ENCODE assay signal across 17 cellular contexts in the genomic region with DNA sequence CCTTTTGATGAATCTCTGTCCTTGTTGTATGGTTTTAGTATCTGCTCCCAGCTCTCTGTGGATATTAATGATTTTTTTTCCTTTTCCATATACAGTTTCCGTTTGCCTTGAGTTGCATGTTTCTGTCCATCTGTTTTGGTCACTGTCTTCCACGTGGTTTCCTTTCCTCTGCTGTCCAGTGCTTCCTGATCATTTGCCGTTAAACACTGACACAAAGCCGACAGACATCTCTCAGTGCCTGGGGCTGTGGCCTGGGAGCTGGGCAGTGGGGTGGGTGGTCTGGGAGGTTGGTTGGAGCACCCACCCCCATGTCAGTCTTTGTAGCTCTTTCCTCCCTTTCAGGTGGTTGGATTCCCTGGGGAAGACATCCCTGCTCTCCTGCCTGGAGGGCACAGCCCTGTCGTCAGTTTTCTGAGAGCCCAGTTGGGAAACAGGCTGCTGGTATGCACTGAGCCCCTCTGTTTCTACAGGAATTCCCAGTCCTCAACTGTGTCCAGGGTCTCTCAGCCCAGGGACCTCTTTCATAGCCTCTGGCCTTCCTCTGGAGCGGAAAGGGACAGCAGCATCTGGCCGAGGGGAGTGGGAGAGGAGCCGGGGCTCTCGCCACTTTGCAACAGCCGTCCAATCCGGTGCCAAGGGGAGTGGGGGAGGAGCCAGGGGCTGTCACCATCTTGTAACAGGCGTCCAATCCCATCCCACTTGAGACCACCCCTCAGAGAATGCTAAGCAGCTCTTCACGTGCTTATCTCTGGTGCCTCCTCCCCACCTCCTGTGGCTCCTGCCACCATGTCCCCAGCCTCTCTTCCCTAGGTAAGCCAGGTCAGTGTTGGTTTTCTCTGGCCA.
"Had no signal": no experiment of that assay in that cellular context is flagged by ENCODE, and none has a peak within 500 bp of the region (broad histone marks: within the 10 kb centered on the region; RNA-seq: fewer than 3 reads in every experiment).

No MANE protein-coding gene starts in this region.

- H3K4me1 ChIP-seq: gastrocnemius medialis had no signal

- H3K27ac ChIP-seq: body of pancreas, coronary artery, gastrocnemius medialis, heart right ventricle, left ventricle myocardium inferior, thoracic aorta had no signal

- H3K27ac Mint-ChIP-seq: activated CD4-positive, alpha-beta memory T cell treated with anti-CD3 and anti-CD28 coated beads, Interleukin-2, amount 10 ng/mL, durations not matched to agents 7 days and 5 days; activated naive CD8-positive, alpha-beta T cell; stimulated activated effector memory CD8-positive, alpha-beta T cell treated with anti-CD3 and anti-CD28 coated beads, Interleukin-12 subunit alpha, Interleukin-12 subunit beta, amount 100 ng/mL, for 72 hours; T-helper 17 cell had no signal

- H3K9me3 Mint-ChIP-seq: activated CD4-positive, alpha-beta memory T cell treated with anti-CD3 and anti-CD28 coated beads, Interleukin-2, amount 10 ng/mL, durations not matched to agents 7 days and 5 days; central memory CD8-positive, alpha-beta T cell; naive thymus-derived CD8-positive, alpha-beta T cell; stimulated activated effector memory CD8-positive, alpha-beta T cell treated with anti-CD3 and anti-CD28 coated beads, Interleukin-12 subunit alpha, Interleukin-12 subunit beta, amount 100 ng/mL, for 72 hours had no signal

- H3K36me3 Mint-ChIP-seq: activated naive CD8-positive, alpha-beta T cell; naive thymus-derived CD8-positive, alpha-beta T cell; stimulated activated effector memory CD8-positive, alpha-beta T cell treated with anti-CD3 and anti-CD28 coated beads, Interleukin-12 subunit alpha, Interleukin-12 subunit beta, amount 100 ng/mL, for 72 hours had no signal

- ATAC-seq: body of pancreas; gastrocnemius medialis; heart right ventricle; naive thymus-derived CD8-positive, alpha-beta T cell; stimulated activated effector memory CD8-positive, alpha-beta T cell treated with anti-CD3 and anti-CD28 coated beads, Interleukin-12 subunit alpha, Interleukin-12 subunit beta, amount 100 ng/mL, for 72 hours; T-helper 17 cell had no signal

- H3K9me3 ChIP-seq: body of pancreas, gastrocnemius medialis, heart right ventricle, left ventricle myocardium inferior, thoracic aorta had no signal

- H3K4me3 Mint-ChIP-seq: activated CD4-positive, alpha-beta memory T cell treated with anti-CD3 and anti-CD28 coated beads, Interleukin-2, amount 10 ng/mL, durations not matched to agents 7 days and 5 days; activated naive CD8-positive, alpha-beta T cell; central memory CD8-positive, alpha-beta T cell; naive thymus-derived CD8-positive, alpha-beta T cell; stimulated activated effector memory CD8-positive, alpha-beta T cell treated with anti-CD3 and anti-CD28 coated beads, Interleukin-12 subunit alpha, Interleukin-12 subunit beta, amount 100 ng/mL, for 72 hours; T-helper 17 cell had no signal

- DNase-seq: activated CD4-positive, alpha-beta memory T cell treated with anti-CD3 and anti-CD28 coated beads, Interleukin-2, amount 10 ng/mL, durations not matched to agents 7 days and 5 days; activated CD4-positive, alpha-beta T cell treated with anti-CD3 and anti-CD28 coated beads for 4 hours; activated gamma-delta T cell; activated T-cell treated with anti-CD3 and anti-CD28 coated beads, Interleukin-2, amount 50 U/mL, for 48 hours; amniotic stem cell; body of pancreas; effector CD8-positive, alpha-beta T cell; gastrocnemius medialis; heart right ventricle; left ventricle myocardium inferior; naive thymus-derived CD8-positive, alpha-beta T cell; T-helper 17 cell had no signal

- H3K36me3 ChIP-seq: gastrocnemius medialis, heart right ventricle, left ventricle myocardium inferior, thoracic aorta had no signal

- H3K27me3 ChIP-seq: body of pancreas had no signal

- H3K4me3 ChIP-seq: body of pancreas, coronary artery, gastrocnemius medialis, heart right ventricle, left ventricle myocardium inferior, thoracic aorta had no signal
